Comparison of ENCODE assay signal across 28 cellular contexts in the genomic region with DNA sequence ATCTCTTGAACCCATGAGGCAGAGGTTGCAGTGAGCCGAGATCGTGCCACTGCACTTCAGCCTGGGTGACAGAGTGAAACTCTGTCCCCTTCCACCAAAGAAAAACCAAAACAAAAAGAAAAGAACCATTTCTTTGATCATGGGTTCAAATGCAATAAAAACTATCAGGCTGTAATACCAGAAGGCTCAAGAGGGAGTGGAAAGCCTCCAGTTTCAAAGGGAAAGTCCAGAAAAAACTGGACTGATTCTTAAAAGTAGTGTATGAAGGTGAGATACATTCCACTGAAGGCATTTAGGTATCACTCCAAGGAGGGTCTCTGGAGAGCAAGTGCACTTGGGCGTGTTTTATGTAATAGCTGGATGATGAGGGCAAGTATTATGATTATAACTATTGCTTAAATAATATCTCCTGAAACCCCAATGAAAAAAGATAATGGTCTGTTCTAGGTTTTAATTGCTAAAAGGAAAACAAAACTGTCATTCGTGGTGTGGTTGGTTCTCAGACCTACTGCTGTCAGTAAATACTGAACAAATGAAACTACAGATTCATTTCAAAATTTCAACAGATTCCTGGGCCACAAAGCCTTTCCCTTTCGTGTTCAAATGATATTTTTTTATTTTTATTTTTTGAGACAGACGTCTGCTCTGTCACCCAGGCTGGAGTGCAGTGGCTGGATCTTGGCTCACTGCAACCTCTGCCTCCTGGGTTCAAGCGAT. TPM values are rescaled to one million over a fixed set of nuclear protein-coding genes. Genes with fewer than 3 reads are reported as not detected.
DNase-seq lines count a peak whose midpoint lies in the region; ATAC-seq and TF ChIP-seq lines count a peak whose summit lies in the region.
"Had no signal": no experiment of that assay in that cellular context is flagged by ENCODE, and none has a peak within 500 bp of the region (broad histone marks: within the 10 kb centered on the region; RNA-seq: fewer than 3 reads in every experiment).

No MANE protein-coding gene starts in this region.

- H3K4me3 ChIP-seq in GM12865 (ENCODE audit: low read depth, low read length) (peak overlapping the region; percentile 21), OCI-LY1 (ENCODE audit: low read depth, low read length, poor library complexity, severe bottlenecking) (no peak overlapping the region), PC-9 (no peak overlapping the region)
- H3K4me3 ChIP-seq: A549; BLaER1 treated with 17β-estradiol and CSF1 and Interleukin-3, amounts not matched to agents 10 nM and 100 nM; GM23338 had no signal

- POLR2A ChIA-PET in GM10248 (lab: Yijun Ruan, JAX) (no interaction called here), PC-9 (lab: Charles Lee; ENCODE audit: unreplicated experiment) (no interaction called here)

- no peak overlapping the region for H3K9ac ChIP-seq in OCI-LY1 (ENCODE audit: low read length)
- H3K9ac ChIP-seq: BLaER1 treated with 17β-estradiol and CSF1 and Interleukin-3, amounts not matched to agents 10 nM and 100 nM; KMS-11 had no signal

- H3K9me2 ChIP-seq in OCI-LY1 (ENCODE audit: low read depth, low read length) (no peaks in the 10 kb centered on the region), PC-9 (ENCODE audit: insufficient read depth) (no peaks in the 10 kb centered on the region)

- DNase-seq in GM10248 (ENCODE audit: extremely low spot score) (peak; percentile 47), GM12865 (ENCODE audit: low read depth) (peak; percentile 75), PC-9 (no peak)
- DNase-seq: AML-193; CD4-positive, alpha-beta T cell; GDM1; H9; MV-4-11; NCI-H1105; NCI-H146; NCI-H2029; NCI-H446; NCI-H526; NCI-H82; SHP77; T-cell had no signal

- H3K79me2 ChIP-seq in OCI-LY1 (ENCODE audit: insufficient read depth, low read length) (peaks cover 8% of the 10 kb centered on the region; the same call in 1 of the 2 replicates), PC-9 (ENCODE audit: low read depth) (no peaks in the 10 kb centered on the region)

- H4K20me1 ChIP-seq in OCI-LY1 (ENCODE audit: insufficient read depth, low read length): no peaks in the 10 kb centered on the region
- no peaks in the 10 kb centered on the region for H4K20me1 ChIP-seq in PC-9 (ENCODE audit: insufficient read depth)
- H4K20me1 ChIP-seq: BLaER1 treated with 17β-estradiol and CSF1 and Interleukin-3, amounts not matched to agents 10 nM and 100 nM had no signal

- H2AFZ ChIP-seq in OCI-LY1 (ENCODE audit: low read length): no peak overlapping the region
- H2AFZ ChIP-seq in PC-9: no peak overlapping the region
- H2AFZ ChIP-seq: GM23338 had no signal

- CTCF ChIA-PET in GM10248 (lab: Yijun Ruan, JAX) (interaction anchor here (1.1 kb wide), 2 partner anchors 53 to 60 kb away, joined by 3 read pairs; no protein-coding TSS in a partner anchor), PC-9 (lab: Charles Lee) (no interaction called here)

- H3K27me3 ChIP-seq in OCI-LY1 (ENCODE audit: insufficient read depth, low read length) (no peaks in the 10 kb centered on the region), PC-9 (ENCODE audit: insufficient read depth, low read depth) (no peaks in the 10 kb centered on the region)
- H3K27me3 ChIP-seq: BLaER1 treated with 17β-estradiol and CSF1 and Interleukin-3, amounts not matched to agents 10 nM and 100 nM had no signal

- H3F3A ChIP-seq in OCI-LY1 (ENCODE audit: insufficient read depth, low read length): no peaks in the 10 kb centered on the region
- H3F3A ChIP-seq in PC-9 (ENCODE audit: insufficient read depth, low read depth): peaks cover 3% of the 10 kb centered on the region; the same call in 1 of the 2 replicates

- peaks cover 5% of the 10 kb centered on the region for H3K9me3 ChIP-seq in OCI-LY1 (ENCODE audit: low read length)
- no peaks in the 10 kb centered on the region for H3K9me3 ChIP-seq in PC-9 (ENCODE audit: insufficient read depth, low read depth)
- H3K9me3 ChIP-seq: A549 had no signal

- TF ChIP-seq CTCF in GM10248 (IDR thresholded peaks at IDR 0.05; ENCODE audit: control extremely low read depth, extremely low read depth, low read depth, missing control alignments): no peak
- no peak for TF ChIP-seq CTCF in GM12865 (IDR thresholded peaks at IDR 0.05; ENCODE audit: insufficient read depth, low read depth, low read length, missing control alignments)
- no peak for TF ChIP-seq CTCF in OCI-LY1 (IDR thresholded peaks at IDR 0.05; ENCODE audit: low read length)
- no peak for TF ChIP-seq CTCF in PC-9 (conservative IDR thresholded peaks at IDR 0.05)

- no peak overlapping the region for H3K4me2 ChIP-seq in OCI-LY1 (ENCODE audit: low read length)
- H3K4me2 ChIP-seq in PC-9: no peak overlapping the region
- H3K4me2 ChIP-seq: A549; BLaER1 treated with 17β-estradiol and CSF1 and Interleukin-3, amounts not matched to agents 10 nM and 100 nM; GM23338; KMS-11 had no signal

- H3K36me3 ChIP-seq in OCI-LY1 (ENCODE audit: insufficient read depth, low read length): 0 out of 2 replicates have a peak, but pooled peaks cover 3% of the 10 kb centered on the region
- H3K36me3 ChIP-seq in PC-9 (ENCODE audit: low read depth): no peaks in the 10 kb centered on the region
- H3K36me3 ChIP-seq: BLaER1 treated with 17β-estradiol and CSF1 and Interleukin-3, amounts not matched to agents 10 nM and 100 nM had no signal

- peak overlapping the region; percentile 47 for H3K27ac ChIP-seq in OCI-LY1 (ENCODE audit: low read depth, low read length, poor library complexity, severe bottlenecking)
- H3K27ac ChIP-seq in PC-9: no peak overlapping the region
- H3K27ac ChIP-seq: A549; BLaER1 treated with 17β-estradiol and CSF1 and Interleukin-3, amounts not matched to agents 10 nM and 100 nM; HL-60; KMS-11; RWPE1 had no signal

- H3K4me1 ChIP-seq in OCI-LY1 (ENCODE audit: insufficient read depth, low read length, severe bottlenecking) (peaks cover 43% of the 10 kb centered on the region), PC-9 (replicated peaks; ENCODE audit: insufficient read depth) (peaks cover 8% of the 10 kb centered on the region)

- BruUV-seq in PC-9 (replicated peaks; lab: Mats Ljungman, UMichigan): no TSS peak

- intact Hi-C loops in PC-9 (cut with micrococcal nuclease; ENCODE audit: unreplicated experiment): no loop called here

- peak; percentile 43 for ATAC-seq in GM19351 (IDR thresholded peaks at IDR 0.05; ENCODE audit: unreplicated experiment)
- no peak for ATAC-seq in HG03280 (IDR thresholded peaks at IDR 0.05; ENCODE audit: unreplicated experiment)
- ATAC-seq in HG02571 (IDR thresholded peaks at IDR 0.05; ENCODE audit: unreplicated experiment): no peak
- ATAC-seq in HG02981 (IDR thresholded peaks at IDR 0.05; ENCODE audit: unreplicated experiment): no peak
- ATAC-seq: A549, GM23338, Panc1, T-cell had no signal

RNA-seq across cellular contexts. Expression of gene CAMTA1, which starts 6.0 kb away (rescaled TPM):
- 72.3 and 75.3 TPM in 2 replicates for total RNA-seq in PC-9 (2021)

Comparison
In these comparisons a context has a peak if more than half of its experiments do, and no peak if none do; other contexts are left out.
1. DNase-seq: peak in GM10248 (single experiment) and GM12865 (single experiment); none in PC-9 (0 of 2).